Comparison of ENCODE assay signal across 8 cellular contexts in genomic region chr5:96714951-96715451, GRCh38. TPM values are rescaled to one million over a fixed set of nuclear protein-coding genes. Genes with fewer than 3 reads are reported as not detected.
DNase-seq lines count a peak whose midpoint lies in the region; ATAC-seq and TF ChIP-seq lines count a peak whose summit lies in the region.

No MANE protein-coding gene starts in this region.

- peak overlapping the region; percentile 80 for H3K27ac Mint-ChIP-seq in CD8-positive, alpha-beta T cell
- H3K27ac Mint-ChIP-seq in central memory CD8-positive, alpha-beta T cell (ENCODE audit: low read depth) = peak overlapping the region; percentile 91

- H3K4me1 Mint-ChIP-seq in CD8-positive, alpha-beta T cell (ENCODE audit: low read depth) = peaks cover 51% of the 10 kb centered on the region
- H3K4me1 Mint-ChIP-seq in central memory CD8-positive, alpha-beta T cell = peaks cover 58% of the 10 kb centered on the region

- no peak overlapping the region for H3K4me3 Mint-ChIP-seq in CD8-positive, alpha-beta T cell
- no peak overlapping the region for H3K4me3 Mint-ChIP-seq in central memory CD8-positive, alpha-beta T cell

- intact Hi-C loops in CD8-positive, alpha-beta T cell (cut with DNase I, micrococcal nuclease) = loop anchor here in 1 of 2 experiments (1.0 kb wide), 1 partner anchor 12 kb away; no protein-coding TSS in a partner anchor
- intact Hi-C loops in lower lobe of right lung (cut with DNase I) (no loop called here), head of caudate nucleus (cut with DNase I) (no loop called here)

- H3K27ac ChIP-seq in CD8-positive, alpha-beta T cell (ENCODE audit: low read depth, low read length) = peak overlapping the region; percentile 23
- H3K27ac ChIP-seq in lower lobe of right lung = peak overlapping the region; percentile 81
- peak overlapping the region; percentile 54 to 84 (median 76) for H3K27ac ChIP-seq in upper lobe of left lung

- WGBS in upper lobe of left lung, 2 donors = 0 to 6% methylated on average over 2 of the region's 2 CpGs

- peaks cover 14% of the 10 kb centered on the region for H3K36me3 Mint-ChIP-seq in CD8-positive, alpha-beta T cell
- H3K36me3 Mint-ChIP-seq in central memory CD8-positive, alpha-beta T cell (ENCODE audit: insufficient read depth) = peaks cover 17% of the 10 kb centered on the region

- no peaks in the 10 kb centered on the region for H3K9me3 ChIP-seq in CD8-positive, alpha-beta T cell (ENCODE audit: low read length)
- H3K9me3 ChIP-seq in lower lobe of right lung (no peaks in the 10 kb centered on the region), upper lobe of left lung (no peaks in the 10 kb centered on the region)

- H3K27me3 ChIP-seq in CD8-positive, alpha-beta T cell (ENCODE audit: insufficient read depth, low read length) = no peaks in the 10 kb centered on the region
- H3K27me3 ChIP-seq in lower lobe of right lung (ENCODE audit: low read depth) (no peaks in the 10 kb centered on the region), upper lobe of left lung (no peaks in the 10 kb centered on the region)

- H3K4me1 ChIP-seq in CD8-positive, alpha-beta T cell (ENCODE audit: insufficient read depth, low read length) = peaks cover 16% of the 10 kb centered on the region
- H3K4me1 ChIP-seq in lower lobe of right lung (peaks cover 88% of the 10 kb centered on the region), upper lobe of left lung (peaks cover 35 to 65% (median 54%) of the 10 kb centered on the region in 4 donors)

- no peaks in the 10 kb centered on the region for H3K27me3 Mint-ChIP-seq in CD8-positive, alpha-beta T cell (ENCODE audit: low read depth)
- no peaks in the 10 kb centered on the region for H3K27me3 Mint-ChIP-seq in central memory CD8-positive, alpha-beta T cell

- no peaks in the 10 kb centered on the region for H3K36me3 ChIP-seq in CD8-positive, alpha-beta T cell (ENCODE audit: insufficient read depth, low read length)
- H3K36me3 ChIP-seq in lower lobe of right lung (no peaks in the 10 kb centered on the region), upper lobe of left lung (no peaks in the 10 kb centered on the region)

- peak in 2 of 4 donors; percentile 83 to 87 for TF ChIP-seq EP300 in upper lobe of left lung (IDR thresholded peaks at IDR 0.05)

- TF ChIP-seq CTCF in CD8-positive, alpha-beta T cell (IDR thresholded peaks at IDR 0.05) = no peak
- TF ChIP-seq CTCF in lower lobe of right lung (IDR thresholded peaks at IDR 0.05) = no peak
- no peak for TF ChIP-seq CTCF in upper lobe of left lung (IDR thresholded peaks at IDR 0.05)

- CTCF ChIA-PET in CD8-positive, alpha-beta T cell (lab: Charles Lee) = interaction anchor here (1.3 to 1.4 kb wide), 2 partner anchors 27 to 98 kb away, joined by 3 read pairs; no protein-coding TSS in a partner anchor

- H3K9me3 Mint-ChIP-seq in CD8-positive, alpha-beta T cell = no peaks in the 10 kb centered on the region
- no peaks in the 10 kb centered on the region for H3K9me3 Mint-ChIP-seq in central memory CD8-positive, alpha-beta T cell

- no peak overlapping the region for H3K4me3 ChIP-seq in CD8-positive, alpha-beta T cell (ENCODE audit: low read depth, low read length)
- H3K4me3 ChIP-seq in lower lobe of right lung = no peak overlapping the region
- no peak overlapping the region for H3K4me3 ChIP-seq in upper lobe of left lung

- POLR2A ChIA-PET in CD8-positive, alpha-beta T cell (lab: Charles Lee) = interaction anchor here (0.7 kb wide), 1 partner anchor 13 kb away, joined by 4 read pairs; no protein-coding TSS in a partner anchor

- TF ChIP-seq POLR2A in upper lobe of left lung (IDR thresholded peaks at IDR 0.05) = no peak

- peak in 6 of 7 experiments; percentile 3 to 55 (median 36) for DNase-seq in CD8-positive, alpha-beta T cell
- DNase-seq in NCI-H748 treated with DMSO at 0.1 percent for 48 hours (lab: John Stamatoyannopoulos, UW) = peak; percentile 31
- peak in 1 of 2 donors; percentile 43 for DNase-seq in central memory CD8-positive, alpha-beta T cell (ENCODE audit: low spot score in 2 of 2)
- peak; percentile 55 for DNase-seq in lower lobe of right lung
- DNase-seq in upper lobe of left lung = peak in 1 of 2 donors; percentile 84
- no peak for DNase-seq in head of caudate nucleus
- DNase-seq in epidermal melanocyte (ENCODE audit: insufficient read length, low spot score) = no peak

- peak; percentile 69 for ATAC-seq in CD8-positive, alpha-beta T cell
- peak; percentile 83 for ATAC-seq in GM21529 (IDR thresholded peaks at IDR 0.05; ENCODE audit: unreplicated experiment)
- ATAC-seq in central memory CD8-positive, alpha-beta T cell (replicated peaks; ENCODE audit: extremely low read depth, poor library complexity, severe bottlenecking) = peak; percentile 87
- ATAC-seq in lower lobe of right lung = peak; percentile 81 to 83
- ATAC-seq in upper lobe of left lung (ENCODE audit: low FRiP score in 2 of 2) = peak; percentile 85 to 86

RNA-seq across cellular contexts. Expression of gene CAST, which starts 52.8 kb away (rescaled TPM):
- total RNA-seq in CD8-positive, alpha-beta T cell = 100 to 1,000 TPM; 165 to 169 TPM
- total RNA-seq in lower lobe of right lung = 272 TPM
- total RNA-seq in upper lobe of left lung = 100 to 1,000 TPM; 233 to 388 (median 270) TPM

Comparison
In these comparisons a context has a peak if more than half of its experiments do, and no peak if none do; other contexts are left out.
1. DNase-seq: peak in CD8-positive, alpha-beta T cell (6 of 7), NCI-H748 treated with DMSO at 0.1 percent for 48 hours (single experiment) and lower lobe of right lung (single experiment); none in head of caudate nucleus (0 of 42) and epidermal melanocyte (single experiment).
2. H3K27ac ChIP-seq: peak in every context shown above with its lines; median percentile 81 in lower lobe of right lung; 76 in upper lobe of left lung; 23 in CD8-positive, alpha-beta T cell.
3. Peak in every context shown above with its lines, with median percentiles within 50 percentile points of each other: ATAC-seq.